In genomic region chr9:133785753-133786370, GRCh38 we compare ENCODE assay signal across 1 cellular context.
TF ChIP-seq lines count a peak whose summit lies in the region.

No MANE protein-coding gene starts in this region.

TF ChIP-seq in HepG2, 621 proteins besides CTCF, POLR2A, EP300 and RAD21:
- TF ChIP-seq ZNF598 (CRISPR knock-in tag; IDR thresholded peaks at IDR 0.05; ENCODE audit: borderline replicate concordance) (no peak), MNT (IDR thresholded peaks at IDR 0.05) (peak; percentile 68; the same call in 1 of the 2 replicates), RFXANK (CRISPR knock-in tag; IDR thresholded peaks at IDR 0.05) (no peak), RBM22 (optimal IDR thresholded peaks at IDR 0.05; ENCODE audit: low read length) (peak; percentile 24), ZNF639 (CRISPR knock-in tag; conservative IDR thresholded peaks at IDR 0.05) (no peak), HES4 (CRISPR knock-in tag; IDR thresholded peaks at IDR 0.05; ENCODE audit: borderline replicate concordance) (no peak), JUN (CRISPR knock-in tag; IDR thresholded peaks at IDR 0.05) (no peak), CHD2 (IDR thresholded peaks at IDR 0.05; ENCODE audit: low read depth, low read length) (no peak), SALL2 (CRISPR knock-in tag; IDR thresholded peaks at IDR 0.05) (no peak)
TF ChIP-seq in HepG2: peak in this region for 2.
